In genomic region chr2:206521115-206521514, GRCh38 we compare ENCODE assay signal across 25 cellular contexts.
"Had no signal": no experiment of that assay in that cellular context is flagged by ENCODE, and none has a peak within 500 bp of the region (broad histone marks: within the 10 kb centered on the region; RNA-seq: fewer than 3 reads in every experiment).

No MANE protein-coding gene starts in this region.

- H3K27ac ChIP-seq: body of pancreas, cardiac muscle cell, hepatocyte, spleen, thoracic aorta, upper lobe of left lung had no signal

- H3K4me2 ChIP-seq: hepatocyte had no signal

- H3K4me3 ChIP-seq: body of pancreas, cardiac muscle cell, hepatocyte, spleen, thoracic aorta, upper lobe of left lung had no signal

- H3K36me3 Mint-ChIP-seq: activated naive CD4-positive, alpha-beta T cell treated with anti-CD3 and anti-CD28 coated beads, Interleukin-2, amount 10 ng/mL, durations not matched to agents 7 days and 5 days; immature natural killer cell; mesothelial cell of epicardium; naive thymus-derived CD8-positive, alpha-beta T cell had no signal

- ATAC-seq: body of pancreas; left lobe of liver; naive thymus-derived CD8-positive, alpha-beta T cell had no signal

- H3K4me1 Mint-ChIP-seq: immature natural killer cell; mesothelial cell of epicardium; naive thymus-derived CD8-positive, alpha-beta T cell had no signal

- H3K4me3 Mint-ChIP-seq: activated naive CD4-positive, alpha-beta T cell treated with anti-CD3 and anti-CD28 coated beads, Interleukin-2, amount 10 ng/mL, durations not matched to agents 7 days and 5 days; immature natural killer cell; mesothelial cell of epicardium; naive thymus-derived CD8-positive, alpha-beta T cell; T-helper 1 cell treated with Interleukin-12 subunit alpha and Interleukin-12 subunit beta and Interleukin-4 antibody, amounts not matched to agents 30 μg/mL and 1 μg/mL, for 36 hours had no signal

- H3K79me2 ChIP-seq: hepatocyte had no signal

- H3K4me1 ChIP-seq: body of pancreas, spleen, upper lobe of left lung had no signal

- FAIRE-seq: endometrium, frontal cortex had no signal

- H3K27ac Mint-ChIP-seq: activated naive CD4-positive, alpha-beta T cell treated with anti-CD3 and anti-CD28 coated beads, Interleukin-2, amount 10 ng/mL, durations not matched to agents 7 days and 5 days; immature natural killer cell; mesothelial cell of epicardium; naive thymus-derived CD8-positive, alpha-beta T cell; progenitor cell of endocrine pancreas had no signal

- H3K9me3 Mint-ChIP-seq: activated naive CD4-positive, alpha-beta T cell treated with anti-CD3 and anti-CD28 coated beads, Interleukin-2, amount 10 ng/mL, durations not matched to agents 7 days and 5 days; mesothelial cell of epicardium; naive thymus-derived CD8-positive, alpha-beta T cell; T-helper 1 cell treated with Interleukin-12 subunit alpha and Interleukin-12 subunit beta and Interleukin-4 antibody, amounts not matched to agents 30 μg/mL and 1 μg/mL, for 36 hours had no signal

- H3K9me3 ChIP-seq: body of pancreas, spleen, thoracic aorta, upper lobe of left lung had no signal

- DNase-seq: activated CD4-positive, alpha-beta T cell treated with anti-CD3 and anti-CD28 coated beads for 4 hours; activated CD4-positive, alpha-beta T cell treated with anti-CD3 and anti-CD28 coated beads, Interleukin-2, amount 50 U/mL, for 48 hours; activated CD4-positive, CD25-positive, alpha-beta regulatory T cell; activated effector memory CD4-positive, alpha-beta T cell treated with anti-CD3 and anti-CD28 coated beads, Interleukin-2, amount 50 U/mL, for 16 hours; activated naive CD4-positive, alpha-beta T cell treated with anti-CD3 and anti-CD28 coated beads, Interleukin-2, amount 10 ng/mL, durations not matched to agents 7 days and 5 days; body of pancreas; cortex of kidney; glutamatergic neuron; immature natural killer cell; mammary epithelial cell; naive thymus-derived CD8-positive, alpha-beta T cell; retina; spleen; stimulated activated CD4-positive, alpha-beta T cell treated with anti-CD3 and anti-CD28 coated beads, Interleukin-4, amount 100 ng/mL, for 24 hours; stimulated activated naive CD4-positive, alpha-beta T cell treated with Interleukin-2 at 50 U/mL for 16 hours; upper lobe of left lung had no signal

- H2AFZ ChIP-seq: hepatocyte had no signal

- H3K36me3 ChIP-seq: cardiac muscle cell, spleen, thoracic aorta, upper lobe of left lung had no signal

- H3K27me3 ChIP-seq: body of pancreas, cardiac muscle cell, hepatocyte, spleen, upper lobe of left lung had no signal
